ENCODE assay signal across 1 cellular context in the genomic region with DNA sequence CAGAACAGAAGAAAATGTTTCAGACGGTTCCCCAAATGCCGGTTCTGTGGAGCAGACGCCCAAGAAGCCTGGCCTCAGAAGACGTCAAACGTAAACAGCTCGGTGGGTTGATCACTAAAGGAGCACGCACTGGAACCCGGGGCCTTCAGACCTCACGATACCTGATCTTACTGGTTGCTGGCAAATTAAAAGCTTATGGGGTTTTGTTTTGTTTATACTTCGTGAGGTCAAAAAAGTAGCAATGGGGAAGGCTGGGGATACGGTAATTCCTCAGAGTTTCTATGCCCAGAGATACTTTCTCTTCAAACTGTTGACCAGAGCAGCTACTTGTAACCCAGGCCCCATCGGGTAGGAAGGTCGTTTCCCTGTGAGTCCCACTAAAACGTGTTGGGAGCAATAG.
TF ChIP-seq lines count a peak whose summit lies in the region.

No MANE protein-coding gene starts in this region.

TF ChIP-seq in GM23338, 12 proteins besides CTCF, POLR2A, EP300 and RAD21 (continued from another document):
- TF ChIP-seq REST (IDR thresholded peaks at IDR 0.05; ENCODE audit: unreplicated experiment) = no peak
- no peak for TF ChIP-seq ETS1 (IDR thresholded peaks at IDR 0.05)
- no peak for TF ChIP-seq POLR2AphosphoS5 (IDR thresholded peaks at IDR 0.05; ENCODE audit: low read depth)
- no peak for TF ChIP-seq EZH2phosphoT487 (IDR thresholded peaks at IDR 0.05; ENCODE audit: unreplicated experiment)
- no peak for TF ChIP-seq NANOG (IDR thresholded peaks at IDR 0.05; ENCODE audit: borderline replicate concordance)
